Comparison of ENCODE assay signal across 13 cellular contexts in genomic region chr5:969421-969839, GRCh38. TPM values are rescaled to one million over a fixed set of nuclear protein-coding genes. Genes with fewer than 3 reads are reported as not detected.
DNase-seq lines count a peak whose midpoint lies in the region; ATAC-seq, FAIRE-seq and TF ChIP-seq lines count a peak whose summit lies in the region.
"Had no signal": no experiment of that assay in that cellular context is flagged by ENCODE, and none has a peak within 500 bp of the region (broad histone marks: within the 10 kb centered on the region; RNA-seq: fewer than 3 reads in every experiment).

No MANE protein-coding gene starts in this region.

- no peaks in the 10 kb centered on the region for H3K4me1 ChIP-seq in endothelial cell of umbilical vein (ENCODE audit: control insufficient read depth, extremely low read depth, insufficient read depth, low read length)
- H3K4me1 ChIP-seq in mesenchymal stem cell (ENCODE audit: control insufficient read depth, insufficient read depth, low read depth, low read length) = no peaks in the 10 kb centered on the region
- H3K4me1 ChIP-seq: right lobe of liver had no signal

- BruUV-seq in endothelial cell of umbilical vein (replicated peaks; lab: Mats Ljungman, UMichigan) = no TSS peak

- ATAC-seq in GM21381 (IDR thresholded peaks at IDR 0.05; ENCODE audit: unreplicated experiment) (no peak), GM19035 (IDR thresholded peaks at IDR 0.05; ENCODE audit: unreplicated experiment) (no peak), HG03280 (IDR thresholded peaks at IDR 0.05; ENCODE audit: unreplicated experiment) (no peak), HG02588 (IDR thresholded peaks at IDR 0.05; ENCODE audit: unreplicated experiment) (no peak)
- ATAC-seq: right lobe of liver had no signal

- TF ChIP-seq CTCF in endothelial cell of umbilical vein (IDR thresholded peaks at IDR 0.05; ENCODE audit: extremely low read depth in 1 of 2, insufficient read depth in 1 of 2, low read depth in 1 of 2, low read length in 2 of 2) = no peak

- no peaks in the 10 kb centered on the region for H4K20me1 ChIP-seq in endothelial cell of umbilical vein (replicated peaks; ENCODE audit: control insufficient read depth, extremely low read depth, insufficient read depth, low read length)

- H3K18ac ChIP-seq in mesenchymal stem cell (ENCODE audit: low read depth in 1 of 2, low read length in 2 of 2) = no peak overlapping the region

- H3K4me3 ChIP-seq in endothelial cell of umbilical vein (replicated peaks in 1 of 3; ENCODE audit: insufficient read depth in 1 of 3, low read depth in 1 of 3, low read length in 3 of 3) = no peak overlapping the region
- peak overlapping the region in 1 of 2 experiments; percentile 40 for H3K4me3 ChIP-seq in mesenchymal stem cell (ENCODE audit: insufficient read depth in 1 of 2, low read depth in 1 of 2, low read length in 2 of 2)
- H3K4me3 ChIP-seq: cardiac muscle cell, right lobe of liver had no signal

- H2BK120ac ChIP-seq in mesenchymal stem cell (ENCODE audit: low read depth, low read length) = no peak overlapping the region

- dilution Hi-C loops in endothelial cell of umbilical vein (cut with MboI; ENCODE audit: extremely low pct_ligation_motif_present, low sequenced_read_pairs) = no loop called here

- no peak overlapping the region for H2BK5ac ChIP-seq in mesenchymal stem cell (ENCODE audit: low read depth, low read length, poor library complexity, severe bottlenecking)

- CTCF ChIA-PET in endothelial cell of umbilical vein (lab: Charles Lee) = no interaction called here

- no peak for TF ChIP-seq POLR2A in endothelial cell of umbilical vein (IDR thresholded peaks at IDR 0.05; ENCODE audit: low read depth, low read length)

- H3K27me3 ChIP-seq in endothelial cell of umbilical vein (ENCODE audit: control insufficient read depth in 2 of 2, insufficient read depth in 2 of 2, low read length in 2 of 2) (peaks cover 15 to 26% of the 10 kb centered on the region in 2 experiments), mesenchymal stem cell (ENCODE audit: control insufficient read depth in 1 of 2, insufficient read depth in 1 of 2, low read length in 2 of 2) (peaks cover 63 to 83% of the 10 kb centered on the region in 2 experiments)
- H3K27me3 ChIP-seq: right lobe of liver had no signal

- no peak overlapping the region for H3K4ac ChIP-seq in mesenchymal stem cell (ENCODE audit: low read depth in 1 of 2, low read length in 2 of 2)

- H4K91ac ChIP-seq in mesenchymal stem cell (ENCODE audit: low read length) = no peak overlapping the region

- H2AFZ ChIP-seq in endothelial cell of umbilical vein (ENCODE audit: low read depth, low read length) = no peak overlapping the region
- no peak overlapping the region for H2AFZ ChIP-seq in mesenchymal stem cell (ENCODE audit: low read depth, low read length)

- FAIRE-seq in endothelial cell of umbilical vein (lab: Jason Lieb, UNC) = no peak

- no peak overlapping the region for H2AK5ac ChIP-seq in mesenchymal stem cell (ENCODE audit: low read length, severe bottlenecking)

- no peak overlapping the region for H2BK12ac ChIP-seq in mesenchymal stem cell (ENCODE audit: low read length in 2 of 2)

- no peak overlapping the region for H4K8ac ChIP-seq in mesenchymal stem cell (ENCODE audit: low read length)

- no peaks in the 10 kb centered on the region for H3K9me3 ChIP-seq in endothelial cell of umbilical vein (replicated peaks; ENCODE audit: control insufficient read depth, insufficient read depth, low read length)
- H3K9me3 ChIP-seq in mesenchymal stem cell (ENCODE audit: control insufficient read depth, low read length) = peaks cover 8% of the 10 kb centered on the region
- H3K9me3 ChIP-seq: right lobe of liver had no signal

- intact Hi-C loops in endothelial cell of umbilical vein (cut with micrococcal nuclease) = no loop called here

- 87% methylated on average over 13 of the region's 14 CpGs for WGBS in mesenchymal stem cell

- no peaks in the 10 kb centered on the region for H3K79me2 ChIP-seq in endothelial cell of umbilical vein (ENCODE audit: control insufficient read depth, insufficient read depth, low read length)

- H3K9ac ChIP-seq in endothelial cell of umbilical vein (replicated peaks; ENCODE audit: extremely low read depth, insufficient read depth, low read length) = no peak overlapping the region
- peak overlapping the region; percentile 7 for H3K9ac ChIP-seq in mesenchymal stem cell (ENCODE audit: low read length)

- H3K14ac ChIP-seq in mesenchymal stem cell (ENCODE audit: low read length in 2 of 2) = no peak overlapping the region

- H3K23ac ChIP-seq in mesenchymal stem cell (ENCODE audit: low read length in 2 of 2) = no peak overlapping the region

- no peak overlapping the region for H3K27ac ChIP-seq in endothelial cell of umbilical vein (ENCODE audit: insufficient read depth, low read depth, low read length)
- no peak overlapping the region for H3K27ac ChIP-seq in mesenchymal stem cell (ENCODE audit: low read length, poor library complexity, severe bottlenecking)
- H3K27ac ChIP-seq: cardiac muscle cell, epithelial cell of prostate, right lobe of liver had no signal

- H2BK15ac ChIP-seq in mesenchymal stem cell (ENCODE audit: low read depth, poor library complexity, severe bottlenecking) = peak overlapping the region; percentile 28

- peak; percentile 26 for DNase-seq in D341Med (ENCODE audit: low spot score)
- peak; percentile 91 for DNase-seq in NCI-H1694 treated with DMSO at 0.1 percent for 48 hours (lab: John Stamatoyannopoulos, UW)
- DNase-seq in endothelial cell of umbilical vein (ENCODE audit: low read depth, low spot score) = peak; percentile 28
- DNase-seq in mesenchymal stem cell = no peak
- DNase-seq: MM.1S, right lobe of liver, RPMI8226 had no signal

- H3K79me1 ChIP-seq in mesenchymal stem cell (replicated peaks; ENCODE audit: low read length, poor library complexity, severe bottlenecking) = no peaks in the 10 kb centered on the region

- no peak overlapping the region for H3K4me2 ChIP-seq in endothelial cell of umbilical vein (ENCODE audit: insufficient read depth, low read length)
- H3K4me2 ChIP-seq in mesenchymal stem cell (ENCODE audit: low read length, poor library complexity, severe bottlenecking) = no peak overlapping the region

- H3K9me1 ChIP-seq in endothelial cell of umbilical vein (replicated peaks; ENCODE audit: control insufficient read depth, extremely low read depth, insufficient read depth, low read length) = no peaks in the 10 kb centered on the region

- POLR2A ChIA-PET in endothelial cell of umbilical vein (lab: Charles Lee) = no interaction called here

- H3K36me3 ChIP-seq in endothelial cell of umbilical vein (ENCODE audit: control insufficient read depth in 2 of 2, extremely low read depth in 1 of 2, insufficient read depth in 2 of 2, low read length in 2 of 2) (no peaks in the 10 kb centered on the region), mesenchymal stem cell (ENCODE audit: control insufficient read depth in 1 of 2, insufficient read depth in 2 of 2, low read depth in 1 of 2, low read length in 2 of 2) (no peaks in the 10 kb centered on the region)
- H3K36me3 ChIP-seq: cardiac muscle cell, right lobe of liver had no signal

TF ChIP-seq in endothelial cell of umbilical vein, 7 proteins besides CTCF, POLR2A, EP300 and RAD21:
- TF ChIP-seq JUN (IDR thresholded peaks at IDR 0.05; ENCODE audit: borderline replicate concordance, insufficient read depth, insufficient read length, low read depth) (no peak), MYC (IDR thresholded peaks at IDR 0.05; ENCODE audit: low read depth, low read length) (no peak), EZH2 (IDR thresholded peaks at IDR 0.05; ENCODE audit: borderline replicate concordance, low read depth, low read length, severe bottlenecking) (no peak), GATA2 (IDR thresholded peaks at IDR 0.05; ENCODE audit: insufficient read depth, insufficient read length, low read depth, low read length) (no peak), MAX (IDR thresholded peaks at IDR 0.05; ENCODE audit: insufficient read depth, insufficient read length) (no peak), POLR2AphosphoS5 (IDR thresholded peaks at IDR 0.05; ENCODE audit: insufficient read depth, low read depth, low read length) (no peak), FOS (IDR thresholded peaks at IDR 0.05; ENCODE audit: borderline replicate concordance, insufficient read depth, low read length) (no peak)

RNA-seq across cellular contexts. Expression of gene NKD2, which starts 39.2 kb away (rescaled TPM):
- total RNA-seq in endothelial cell of umbilical vein = not detected in 2 replicates
- 0.03 and 0.08 TPM in 2 replicates for polyA plus RNA-seq in endothelial cell of umbilical vein
- not detected in 2 replicates for polyA plus RNA-seq in endothelial cell of umbilical vein (2011; cell fraction: cytosol; rRNA removed)
- polyA plus RNA-seq in endothelial cell of umbilical vein (2011; cell fraction: nucleus; rRNA removed) = 0.11 and 0.12 TPM in 2 replicates
- 0.14 TPM in 1 of 2 replicates, not detected in the other for polyA plus RNA-seq in endothelial cell of umbilical vein (2012)
- polyA minus RNA-seq in endothelial cell of umbilical vein = not detected in 2 replicates
- polyA minus RNA-seq in endothelial cell of umbilical vein (2011; cell fraction: cytosol; rRNA and poly(A)+ RNA removed) = not detected
- polyA minus RNA-seq in endothelial cell of umbilical vein (2011; cell fraction: nucleus; rRNA and poly(A)+ RNA removed) = not detected in 2 replicates
- polyA plus RNA-seq in mesenchymal stem cell (2013, experiment 1 of 2) = 6.5 TPM
- 6.2 TPM for polyA plus RNA-seq in mesenchymal stem cell (2013, experiment 2 of 2)
